In the genomic region with DNA sequence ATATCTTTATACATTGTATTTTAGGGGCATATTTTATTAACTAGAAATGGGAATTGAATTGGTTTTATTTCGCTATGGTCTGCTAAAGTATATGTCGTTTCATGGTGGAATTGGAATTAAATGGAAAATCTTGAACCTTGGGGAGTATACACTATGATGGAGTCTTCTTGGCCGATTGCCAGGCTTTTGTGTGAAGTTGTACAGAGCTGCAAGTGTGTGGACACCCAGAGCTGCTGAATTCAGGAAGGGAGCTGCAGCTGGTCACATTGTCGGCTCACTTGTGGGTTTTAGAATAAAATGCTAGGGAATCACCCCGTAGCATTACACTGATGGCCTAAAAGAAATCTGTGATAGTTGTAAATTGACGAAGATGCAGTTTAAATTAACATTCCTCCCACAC, we compare ENCODE assay signal across 16 cellular contexts. TPM values are rescaled to one million over a fixed set of nuclear protein-coding genes. Genes with fewer than 3 reads are reported as not detected.
DNase-seq lines count a peak whose midpoint lies in the region; ATAC-seq and TF ChIP-seq lines count a peak whose summit lies in the region.
"Had no signal": no experiment of that assay in that cellular context is flagged by ENCODE, and none has a peak within 500 bp of the region (broad histone marks: within the 10 kb centered on the region; RNA-seq: fewer than 3 reads in every experiment).

No MANE protein-coding gene starts in this region.

- H3K9me3 ChIP-seq in colonic mucosa, result no peaks in the 10 kb centered on the region
- no peaks in the 10 kb centered on the region for H3K9me3 ChIP-seq in vagina

- H3K4me1 ChIP-seq in colonic mucosa, result no peaks in the 10 kb centered on the region
- H3K4me1 ChIP-seq in vagina, result no peaks in the 10 kb centered on the region

- H3K27me3 ChIP-seq in colonic mucosa (no peaks in the 10 kb centered on the region), vagina (no peaks in the 10 kb centered on the region)

- no peak overlapping the region for H3K9ac ChIP-seq in colonic mucosa (ENCODE audit: low read depth in 2 of 2, low read length in 2 of 2)

- H3K36me3 Mint-ChIP-seq in activated T-cell treated with anti-CD3 and anti-CD28 coated beads, Interleukin-2, amount 50 U/mL, for 24 hours (ENCODE audit: low read depth), result peaks cover 75% of the 10 kb centered on the region
- H3K36me3 Mint-ChIP-seq in effector memory CD8-positive, alpha-beta T cell (ENCODE audit: insufficient read depth), result peaks cover 47% of the 10 kb centered on the region

- ATAC-seq in sciatic nerve, result no peak
- ATAC-seq in effector memory CD8-positive, alpha-beta T cell (replicated peaks), result no peak
- ATAC-seq: HepG2 had no signal

- no peaks in the 10 kb centered on the region for H3K27me3 Mint-ChIP-seq in activated T-cell treated with anti-CD3 and anti-CD28 coated beads, Interleukin-2, amount 50 U/mL, for 24 hours
- no peaks in the 10 kb centered on the region for H3K27me3 Mint-ChIP-seq in effector memory CD8-positive, alpha-beta T cell

- no peak overlapping the region for H3K4me3 ChIP-seq in colonic mucosa
- H3K4me3 ChIP-seq in vagina, result no peak overlapping the region

- H3K27ac ChIP-seq in colonic mucosa, result peak overlapping the region; percentile 30
- no peak overlapping the region for H3K27ac ChIP-seq in vagina

- no peak for TF ChIP-seq CTCF in colonic mucosa (IDR thresholded peaks at IDR 0.05)
- no peak for TF ChIP-seq CTCF in vagina (IDR thresholded peaks at IDR 0.05)

- intact Hi-C loops in colonic mucosa (cut with DNase I) (no loop called here), sciatic nerve (cut with DNase I) (no loop called here), vagina (cut with DNase I) (no loop called here)

- peak overlapping the region; percentile 32 for H3K27ac Mint-ChIP-seq in activated T-cell treated with anti-CD3 and anti-CD28 coated beads, Interleukin-2, amount 50 U/mL, for 24 hours
- H3K27ac Mint-ChIP-seq in effector memory CD8-positive, alpha-beta T cell, result no peak overlapping the region
- H3K27ac Mint-ChIP-seq: activated T-helper 2 cell treated with anti-CD3 and anti-CD28 coated beads, Interferon-gamma antibody, Interleukin-2, Interleukin-4, amounts not matched to agents 10 μg/mL and 5 μg/mL and 100 μg/mL, durations not matched to agents 14 hours and 24 hours and 36 hours; T-helper 2 cell treated with Interferon-gamma antibody and Interleukin-4, amounts not matched to agents 5 μg/mL and 100 μg/mL, for 36 hours had no signal

- H3K4me3 Mint-ChIP-seq in activated T-cell treated with anti-CD3 and anti-CD28 coated beads, Interleukin-2, amount 50 U/mL, for 24 hours, result no peak overlapping the region
- no peak overlapping the region for H3K4me3 Mint-ChIP-seq in effector memory CD8-positive, alpha-beta T cell
- H3K4me3 Mint-ChIP-seq: T-helper 2 cell treated with Interferon-gamma antibody and Interleukin-4, amounts not matched to agents 5 μg/mL and 100 μg/mL, for 36 hours had no signal

- H3K9me3 Mint-ChIP-seq in activated T-cell treated with anti-CD3 and anti-CD28 coated beads, Interleukin-2, amount 50 U/mL, for 24 hours, result no peaks in the 10 kb centered on the region
- H3K9me3 Mint-ChIP-seq in effector memory CD8-positive, alpha-beta T cell, result no peaks in the 10 kb centered on the region
- H3K9me3 Mint-ChIP-seq: activated T-helper 2 cell treated with anti-CD3 and anti-CD28 coated beads, Interferon-gamma antibody, Interleukin-2, Interleukin-4, amounts not matched to agents 10 μg/mL and 5 μg/mL and 100 μg/mL, durations not matched to agents 14 hours and 24 hours and 36 hours; T-helper 2 cell treated with Interferon-gamma antibody and Interleukin-4, amounts not matched to agents 5 μg/mL and 100 μg/mL, for 36 hours had no signal

- peaks cover 68% of the 10 kb centered on the region for H3K4me1 Mint-ChIP-seq in activated T-cell treated with anti-CD3 and anti-CD28 coated beads, Interleukin-2, amount 50 U/mL, for 24 hours (ENCODE audit: low read depth)
- H3K4me1 Mint-ChIP-seq in effector memory CD8-positive, alpha-beta T cell (ENCODE audit: low read depth in 2 of 2), result peaks cover 24 to 48% of the 10 kb centered on the region in 2 donors

- no peak for DNase-seq in activated T-cell treated with anti-CD3 and anti-CD28 coated beads, Interleukin-2, amount 50 U/mL, for 24 hours
- DNase-seq in activated T-cell treated with anti-CD3 and anti-CD28 coated beads for 4 hours (no peak), NCI-H2171 treated with DMSO at 0.1 percent for 48 hours (lab: John Stamatoyannopoulos, UW) (peak; percentile 10), colonic mucosa (peak; percentile 79), sciatic nerve (ENCODE audit: low spot score) (peak; percentile 68), vagina (ENCODE audit: extremely low spot score in 2 of 2) (no peak)
- no peak for DNase-seq in effector memory CD8-positive, alpha-beta T cell
- no peak for DNase-seq in activated CD4-positive, alpha-beta T cell treated with anti-CD3 and anti-CD28 coated beads, Interleukin-2, amount 50 U/mL, for 48 hours
- DNase-seq: activated CD4-positive, alpha-beta T cell treated with anti-CD3 and anti-CD28 coated beads, Interleukin-2, amount 50 U/mL, for 4 hours; DMS79 treated with DMSO at 0.1 percent for 48 hours; effector CD8-positive, alpha-beta T cell; islet precursor cell; stimulated activated CD4-positive, alpha-beta T cell treated with anti-CD3 and anti-CD28 coated beads, Interleukin-1b, Interleukin-23, amount 100 ng/mL, for 48 hours had no signal

- TF ChIP-seq POLR2A in vagina (IDR thresholded peaks at IDR 0.05), result no peak

- no peaks in the 10 kb centered on the region for H3K36me3 ChIP-seq in colonic mucosa
- H3K36me3 ChIP-seq in vagina, result peaks cover 0 to 12% of the 10 kb centered on the region in 2 donors

RNA-seq across cellular contexts. Expression of gene USP3, which starts 35.1 kb away (rescaled TPM):
- total RNA-seq in colonic mucosa, result 10 to 100 TPM; 57.6 to 74.2 TPM
- 58.2 TPM for total RNA-seq in sciatic nerve
- 39.5 TPM for total RNA-seq in vagina

RNA-seq across cellular contexts. Expression of gene FBXL22, which starts 57.7 kb away (rescaled TPM):
- 1 to 10 TPM; 2.1 to 4.4 TPM for total RNA-seq in colonic mucosa
- total RNA-seq in sciatic nerve, result 0.71 TPM
- 10.1 TPM for total RNA-seq in vagina

Comparison
In these comparisons a context has a peak if more than half of its experiments do, and no peak if none do; other contexts are left out.
1. DNase-seq: peak in NCI-H2171 treated with DMSO at 0.1 percent for 48 hours (single experiment), colonic mucosa (single experiment) and sciatic nerve (single experiment); none in activated T-cell treated with anti-CD3 and anti-CD28 coated beads, Interleukin-2, amount 50 U/mL, for 24 hours (single experiment), activated T-cell treated with anti-CD3 and anti-CD28 coated beads for 4 hours (single experiment), effector memory CD8-positive, alpha-beta T cell (0 of 3), activated CD4-positive, alpha-beta T cell treated with anti-CD3 and anti-CD28 coated beads, Interleukin-2, amount 50 U/mL, for 48 hours (0 of 2) and vagina (0 of 2).